Comparison of ENCODE assay signal across 7 cellular contexts in genomic region chrX:49185062-49185394, GRCh38. TPM values are rescaled to one million over a fixed set of nuclear protein-coding genes. Genes with fewer than 3 reads are reported as not detected.
A peak's percentile ranks its signal among the peaks of the same experiment; 100 is the strongest.
DNase-seq lines count a peak whose midpoint lies in the region; FAIRE-seq and TF ChIP-seq lines count a peak whose summit lies in the region.
"Had no signal": no experiment of that assay in that cellular context is flagged by ENCODE, and none has a peak within 500 bp of the region (broad histone marks: within the 10 kb centered on the region; RNA-seq: fewer than 3 reads in every experiment).

No MANE protein-coding gene starts in this region.

- peak overlapping the region; percentile 84 for H3K4me3 Mint-ChIP-seq in T-helper 1 cell treated with Interleukin-12 subunit alpha and Interleukin-12 subunit beta and Interleukin-4 antibody, amounts not matched to agents 30 μg/mL and 1 μg/mL, for 36 hours

- intact Hi-C loops in endothelial cell of umbilical vein (cut with micrococcal nuclease) (no loop called here), stomach (cut with DNase I; ENCODE audit: low total_unique reads) (no loop called here), head of caudate nucleus (cut with DNase I) (no loop called here)

- dilution Hi-C loops in endothelial cell of umbilical vein (cut with MboI; ENCODE audit: extremely low pct_ligation_motif_present, low sequenced_read_pairs), result no loop called here

- H3K36me3 ChIP-seq in endothelial cell of umbilical vein (ENCODE audit: control insufficient read depth in 2 of 2, extremely low read depth in 1 of 2, insufficient read depth in 2 of 2, low read length in 2 of 2), result peaks cover 0 to 2% of the 10 kb centered on the region in 2 experiments
- peaks cover 4 to 31% (median 19%) of the 10 kb centered on the region in 4 donors for H3K36me3 ChIP-seq in stomach

- no peak for TF ChIP-seq EP300 in stomach (IDR thresholded peaks at IDR 0.05)

- no peaks in the 10 kb centered on the region for H3K27me3 ChIP-seq in endothelial cell of umbilical vein (ENCODE audit: control insufficient read depth in 2 of 2, insufficient read depth in 2 of 2, low read length in 2 of 2)
- no peaks in the 10 kb centered on the region for H3K27me3 ChIP-seq in stomach

- TF ChIP-seq POLR2A in endothelial cell of umbilical vein (IDR thresholded peaks at IDR 0.05; ENCODE audit: low read depth, low read length) (no peak), stomach (IDR thresholded peaks at IDR 0.05) (no peak)

- no peak overlapping the region for H2AFZ ChIP-seq in endothelial cell of umbilical vein (ENCODE audit: low read depth, low read length)

- no peaks in the 10 kb centered on the region for H3K27me3 Mint-ChIP-seq in T-helper 1 cell treated with Interleukin-12 subunit alpha and Interleukin-12 subunit beta and Interleukin-4 antibody, amounts not matched to agents 30 μg/mL and 1 μg/mL, for 36 hours (ENCODE audit: low read depth)

- no peak for TF ChIP-seq CTCF in endothelial cell of umbilical vein (IDR thresholded peaks at IDR 0.05; ENCODE audit: extremely low read depth in 1 of 2, insufficient read depth in 1 of 2, low read depth in 1 of 2, low read length in 2 of 2)
- TF ChIP-seq CTCF in stomach (IDR thresholded peaks at IDR 0.05), result no peak

- H3K4me2 ChIP-seq in endothelial cell of umbilical vein (ENCODE audit: insufficient read depth, low read length), result peak overlapping the region; percentile 69

- H3K9me1 ChIP-seq in endothelial cell of umbilical vein (replicated peaks; ENCODE audit: control insufficient read depth, extremely low read depth, insufficient read depth, low read length), result no peaks in the 10 kb centered on the region

- H3K27ac Mint-ChIP-seq in T-helper 1 cell treated with Interleukin-12 subunit alpha and Interleukin-12 subunit beta and Interleukin-4 antibody, amounts not matched to agents 30 μg/mL and 1 μg/mL, for 36 hours, result peak overlapping the region; percentile 63

- H4K20me1 ChIP-seq in endothelial cell of umbilical vein (replicated peaks; ENCODE audit: control insufficient read depth, extremely low read depth, insufficient read depth, low read length), result no peaks in the 10 kb centered on the region

- H3K9me3 Mint-ChIP-seq in T-helper 1 cell treated with Interleukin-12 subunit alpha and Interleukin-12 subunit beta and Interleukin-4 antibody, amounts not matched to agents 30 μg/mL and 1 μg/mL, for 36 hours, result no peaks in the 10 kb centered on the region

- H3K4me1 Mint-ChIP-seq in T-helper 1 cell treated with Interleukin-12 subunit alpha and Interleukin-12 subunit beta and Interleukin-4 antibody, amounts not matched to agents 30 μg/mL and 1 μg/mL, for 36 hours (ENCODE audit: low read depth), result peaks cover 23% of the 10 kb centered on the region

- H3K79me2 ChIP-seq in endothelial cell of umbilical vein (ENCODE audit: control insufficient read depth, insufficient read depth, low read length), result no peaks in the 10 kb centered on the region

- H3K27ac ChIP-seq in endothelial cell of umbilical vein (ENCODE audit: insufficient read depth, low read depth, low read length) (no peak overlapping the region), stomach (peak overlapping the region; percentile 68 to 86 (median 82))

- no peak for FAIRE-seq in endothelial cell of umbilical vein (lab: Jason Lieb, UNC)

- CTCF ChIA-PET in endothelial cell of umbilical vein (lab: Charles Lee), result interaction anchor here (1.5 kb wide), 1 partner anchor 19 kb away, joined by 5 read pairs; no protein-coding TSS in a partner anchor

- H3K9me3 ChIP-seq in endothelial cell of umbilical vein (replicated peaks; ENCODE audit: control insufficient read depth, insufficient read depth, low read length) (no peaks in the 10 kb centered on the region), stomach (no peaks in the 10 kb centered on the region)

- DNase-seq in T-helper 1 cell (no peak), endothelial cell of umbilical vein (ENCODE audit: low read depth, low spot score) (no peak), stomach (no peak), hypothalamus (lab: John Stamatoyannopoulos, UW) (no peak), head of caudate nucleus (no peak)

- peaks cover 14% of the 10 kb centered on the region for H3K4me1 ChIP-seq in endothelial cell of umbilical vein (ENCODE audit: control insufficient read depth, extremely low read depth, insufficient read depth, low read length)
- peaks cover 9 to 32% (median 17%) of the 10 kb centered on the region in 4 donors for H3K4me1 ChIP-seq in stomach

- no TSS peak for BruUV-seq in endothelial cell of umbilical vein (replicated peaks; lab: Mats Ljungman, UMichigan)

- H3K9ac ChIP-seq in endothelial cell of umbilical vein (replicated peaks; ENCODE audit: extremely low read depth, insufficient read depth, low read length), result no peak overlapping the region

- peak overlapping the region in 1 of 3 experiments; percentile 38 for H3K4me3 ChIP-seq in endothelial cell of umbilical vein (replicated peaks in 1 of 3; ENCODE audit: insufficient read depth in 1 of 3, low read depth in 1 of 3, low read length in 3 of 3)
- H3K4me3 ChIP-seq in stomach, result peak overlapping the region; percentile 48 to 58 (median 54)

- POLR2A ChIA-PET in endothelial cell of umbilical vein (lab: Charles Lee), result no interaction called here

- WGBS in stomach, 5 donors, result 15 to 51% (median 23%) methylated on average over 8 of the region's 8 CpGs

- peaks cover 13% of the 10 kb centered on the region for H3K36me3 Mint-ChIP-seq in T-helper 1 cell treated with Interleukin-12 subunit alpha and Interleukin-12 subunit beta and Interleukin-4 antibody, amounts not matched to agents 30 μg/mL and 1 μg/mL, for 36 hours (ENCODE audit: low read depth)

TF ChIP-seq in endothelial cell of umbilical vein, 7 proteins besides CTCF, POLR2A, EP300 and RAD21 (continues in another document):
- TF ChIP-seq POLR2AphosphoS5 (IDR thresholded peaks at IDR 0.05; ENCODE audit: insufficient read depth, low read depth, low read length) (no peak), EZH2 (IDR thresholded peaks at IDR 0.05; ENCODE audit: borderline replicate concordance, low read depth, low read length, severe bottlenecking) (no peak)

RNA-seq across cellular contexts. Expression of gene PRICKLE3, which starts 1.1 kb away (rescaled TPM):
- total RNA-seq in endothelial cell of umbilical vein (9.6 and 15.0 TPM in 2 replicates), stomach (10 to 100 TPM in 3 of 5 donors, 1 to 10 TPM in 2; 3.7 to 65.1 (median 16.9) TPM)
- polyA plus RNA-seq in endothelial cell of umbilical vein (6.8 and 8.6 TPM in 2 replicates), stomach (1 to 10 TPM; 6.3 to 7.1 (median 6.5) TPM)
- 3.0 and 4.3 TPM in 2 replicates for polyA plus RNA-seq in endothelial cell of umbilical vein (2011; cell fraction: cytosol; rRNA removed)
- polyA plus RNA-seq in endothelial cell of umbilical vein (2011; cell fraction: nucleus; rRNA removed), result 12.7 and 13.1 TPM in 2 replicates
- 5.8 and 10.6 TPM in 2 replicates for polyA plus RNA-seq in endothelial cell of umbilical vein (2012)
- 5.2 and 5.9 TPM in 2 replicates for polyA minus RNA-seq in endothelial cell of umbilical vein
- 15.7 TPM for polyA minus RNA-seq in endothelial cell of umbilical vein (2011; cell fraction: cytosol; rRNA and poly(A)+ RNA removed)
- polyA minus RNA-seq in endothelial cell of umbilical vein (2011; cell fraction: nucleus; rRNA and poly(A)+ RNA removed), result 2.6 and 6.5 TPM in 2 replicates

RNA-seq across cellular contexts. Expression of gene PLP2, which starts 13.3 kb away (rescaled TPM):
- total RNA-seq in endothelial cell of umbilical vein (153 and 170 TPM in 2 replicates), stomach (100 to 1,000 TPM in 1 of 5 donors, 10 to 100 TPM in 4; 14.0 to 155 (median 52.2) TPM)
- polyA plus RNA-seq in endothelial cell of umbilical vein (277 and 304 TPM in 2 replicates), stomach (100 to 1,000 TPM in 1 of 3 donors, 10 to 100 TPM in 2; 55.0 to 323 (median 94.4) TPM)
- 223 and 301 TPM in 2 replicates for polyA plus RNA-seq in endothelial cell of umbilical vein (2011; cell fraction: cytosol; rRNA removed)
- 64.7 and 70.3 TPM in 2 replicates for polyA plus RNA-seq in endothelial cell of umbilical vein (2011; cell fraction: nucleus; rRNA removed)
- polyA plus RNA-seq in endothelial cell of umbilical vein (2012), result 151 and 201 TPM in 2 replicates
- polyA minus RNA-seq in endothelial cell of umbilical vein, result 150 and 171 TPM in 2 replicates
- polyA minus RNA-seq in endothelial cell of umbilical vein (2011; cell fraction: cytosol; rRNA and poly(A)+ RNA removed), result 278 TPM
- polyA minus RNA-seq in endothelial cell of umbilical vein (2011; cell fraction: nucleus; rRNA and poly(A)+ RNA removed), result 15.2 and 30.8 TPM in 2 replicates
- polyA plus RNA-seq: neural cell had no signal

RNA-seq across cellular contexts. Expression of gene SYP, which starts 15.0 kb away (rescaled TPM):
- total RNA-seq in endothelial cell of umbilical vein (0.46 and 0.77 TPM in 2 replicates), stomach (100 to 1,000 TPM in 1 of 5 donors, 1 to 10 TPM in 2, under 1 TPM in 1, not detected in 1; 0.89 to 211 (median 3.3) TPM)
- polyA plus RNA-seq in endothelial cell of umbilical vein (0.11 and 0.21 TPM in 2 replicates), stomach (1 to 10 TPM in 2 of 3 donors, under 1 TPM in 1; 0.92 to 5.0 (median 3.9) TPM)
- 0.14 and 0.17 TPM in 2 replicates for polyA plus RNA-seq in endothelial cell of umbilical vein (2011; cell fraction: cytosol; rRNA removed)
- polyA plus RNA-seq in endothelial cell of umbilical vein (2011; cell fraction: nucleus; rRNA removed), result 0.15 and 0.16 TPM in 2 replicates
- 0.11 and 0.15 TPM in 2 replicates for polyA plus RNA-seq in endothelial cell of umbilical vein (2012)
- polyA minus RNA-seq in endothelial cell of umbilical vein, result 0.32 TPM in 1 of 2 replicates, not detected in the other
- 0.72 TPM for polyA minus RNA-seq in endothelial cell of umbilical vein (2011; cell fraction: cytosol; rRNA and poly(A)+ RNA removed)
- polyA minus RNA-seq in endothelial cell of umbilical vein (2011; cell fraction: nucleus; rRNA and poly(A)+ RNA removed), result 0.19 TPM in 1 of 2 replicates, not detected in the other

RNA-seq across cellular contexts. Expression of gene MAGIX, which starts 22.5 kb away (rescaled TPM):
- 0.48 and 0.77 TPM in 2 replicates for total RNA-seq in endothelial cell of umbilical vein
- 0.88 and 0.94 TPM in 2 replicates for polyA plus RNA-seq in endothelial cell of umbilical vein
- 0.30 and 0.45 TPM in 2 replicates for polyA plus RNA-seq in endothelial cell of umbilical vein (2011; cell fraction: cytosol; rRNA removed)
- 0.74 and 1.1 TPM in 2 replicates for polyA plus RNA-seq in endothelial cell of umbilical vein (2011; cell fraction: nucleus; rRNA removed)
- 0.27 and 0.42 TPM in 2 replicates for polyA plus RNA-seq in endothelial cell of umbilical vein (2012)
- polyA minus RNA-seq in endothelial cell of umbilical vein, result 0.23 and 0.49 TPM in 2 replicates
- polyA minus RNA-seq in endothelial cell of umbilical vein (2011; cell fraction: cytosol; rRNA and poly(A)+ RNA removed), result 2.0 TPM
- 0.14 and 1.3 TPM in 2 replicates for polyA minus RNA-seq in endothelial cell of umbilical vein (2011; cell fraction: nucleus; rRNA and poly(A)+ RNA removed)
- total RNA-seq in stomach, result 10 to 100 TPM in 3 of 5 donors, 1 to 10 TPM in 2; 4.7 to 43.2 (median 10.3) TPM
- 10 to 100 TPM; 18.9 to 41.1 (median 35.0) TPM for polyA plus RNA-seq in stomach

RNA-seq across cellular contexts. Expression of gene CACNA1F, which starts 48.1 kb away (rescaled TPM):
- total RNA-seq in endothelial cell of umbilical vein, result not detected in 2 replicates
- polyA plus RNA-seq in endothelial cell of umbilical vein, result not detected in 2 replicates
- polyA plus RNA-seq in endothelial cell of umbilical vein (2011; cell fraction: cytosol; rRNA removed), result not detected in 2 replicates
- polyA plus RNA-seq in endothelial cell of umbilical vein (2011; cell fraction: nucleus; rRNA removed), result not detected in 2 replicates
- polyA plus RNA-seq in endothelial cell of umbilical vein (2012), result not detected in 2 replicates
- not detected in 2 replicates for polyA minus RNA-seq in endothelial cell of umbilical vein
- not detected for polyA minus RNA-seq in endothelial cell of umbilical vein (2011; cell fraction: cytosol; rRNA and poly(A)+ RNA removed)
- not detected in 2 replicates for polyA minus RNA-seq in endothelial cell of umbilical vein (2011; cell fraction: nucleus; rRNA and poly(A)+ RNA removed)
- total RNA-seq in stomach, result 1 to 10 TPM in 1 of 5 donors, under 1 TPM in 2, not detected in 2; 0.37 to 6.1 (median 0.89) TPM
- under 1 TPM; 0.06 to 0.18 (median 0.15) TPM for polyA plus RNA-seq in stomach
- polyA plus RNA-seq: neural cell had no signal
